In genomic region chr10:24834869-24835268, GRCh38 we compare ENCODE assay signal across 18 cellular contexts.
"Had no signal": no experiment of that assay in that cellular context is flagged by ENCODE, and none has a peak within 500 bp of the region (broad histone marks: within the 10 kb centered on the region; RNA-seq: fewer than 3 reads in every experiment).

No MANE protein-coding gene starts in this region.

- ATAC-seq: effector memory CD8-positive, alpha-beta T cell; left lobe of liver; mucosa of descending colon; natural killer cell treated with Interleukin-12 subunit alpha and Interleukin-12 subunit beta and Interleukin-15 and Interleukin-18, amount 100 ng/mL, for 72 hours; psoas muscle; right cardiac atrium; stimulated activated memory B cell treated with anti-CD40 and anti-IgM and Interleukin-4, amounts not matched to agents 10 μg/mL and 1 μg/mL and 100 μg/mL, for 72 hours had no signal

- DNase-seq: cortex of kidney; effector memory CD8-positive, alpha-beta T cell; hypothalamus; kidney; mucosa of descending colon; naive B cell; ovary; posterior cingulate gyrus; psoas muscle; right cardiac atrium; sigmoid colon; stimulated activated CD4-positive, alpha-beta T cell treated with anti-CD3 and anti-CD28 coated beads, Interleukin-2, amount 100 ng/mL, for 24 hours; stimulated activated CD4-positive, alpha-beta T cell treated with anti-CD3 and anti-CD28 coated beads, Interleukin-4, amount 100 ng/mL, for 4 hours; stimulated activated naive CD8-positive, alpha-beta T cell treated with anti-CD3 and anti-CD28 coated beads, Interleukin-15, Interleukin-2, amounts not matched to agents 100 U/mL and 50 U/mL, for 24 hours; upper lobe of left lung had no signal
